In the genomic region with DNA sequence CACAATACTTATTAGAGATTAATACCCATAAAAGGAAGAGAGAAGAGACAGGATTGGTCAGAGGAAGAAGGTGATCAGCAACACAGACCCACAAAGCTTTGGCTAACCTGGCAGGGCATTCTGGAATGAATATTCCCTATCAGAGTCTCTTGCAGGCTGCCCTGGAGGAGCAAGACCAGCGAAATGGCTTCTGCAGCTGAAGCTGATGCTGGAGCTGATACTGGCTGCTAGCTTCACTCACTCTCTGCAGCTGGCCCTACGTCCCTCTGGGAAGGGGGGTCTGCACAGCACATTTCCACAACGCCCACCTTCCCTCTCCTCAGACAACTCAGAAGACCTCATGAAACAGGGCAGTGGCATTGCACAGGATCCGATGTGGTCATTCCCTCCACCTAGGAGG, we compare ENCODE assay signal across 31 cellular contexts.
"Had no signal": no experiment of that assay in that cellular context is flagged by ENCODE, and none has a peak within 500 bp of the region (broad histone marks: within the 10 kb centered on the region; RNA-seq: fewer than 3 reads in every experiment).

No MANE protein-coding gene starts in this region.

- H3K36me3 ChIP-seq: ascending aorta, breast epithelium, cardiac muscle cell, colonic mucosa, esophagus squamous epithelium, heart left ventricle had no signal

- FAIRE-seq: endometrium, endothelial cell of umbilical vein had no signal

- H3K27ac ChIP-seq: ascending aorta, breast epithelium, cardiac muscle cell, colonic mucosa, epithelial cell of prostate, esophagus squamous epithelium, heart left ventricle had no signal

- ATAC-seq: activated naive CD4-positive, alpha-beta T cell treated with anti-CD3 and anti-CD28 coated beads, Interleukin-2, amount 50 U/mL, for 72 hours; activated T-cell treated with anti-CD3 and anti-CD28 coated beads, Interleukin-2, amount 50 U/mL, for 72 hours; heart left ventricle; T-helper 17 cell; WTC11 had no signal

- H3K27me3 ChIP-seq: ascending aorta, breast epithelium, colonic mucosa had no signal

- DNase-seq: activated CD4-positive, alpha-beta memory T cell treated with anti-CD3 and anti-CD28 coated beads, Interleukin-2, amount 10 ng/mL, durations not matched to agents 7 days and 5 days; activated CD4-positive, alpha-beta T cell treated with anti-CD3 and anti-CD28 coated beads for 1 hour; activated CD4-positive, alpha-beta T cell treated with anti-CD3 and anti-CD28 coated beads for 4 hours; activated CD4-positive, alpha-beta T cell treated with anti-CD3 and anti-CD28 coated beads, Interleukin-2, amount 10 ng/mL, durations not matched to agents 7 days and 5 days; activated CD4-positive, alpha-beta T cell treated with anti-CD3 and anti-CD28 coated beads, Interleukin-2, amount 50 U/mL, for 4 hours; activated CD8-positive, alpha-beta memory T cell treated with anti-CD3 and anti-CD28 coated beads, Interleukin-2, amount 50 U/mL, for 48 hours; activated gamma-delta T cell; activated naive CD4-positive, alpha-beta T cell; activated naive CD4-positive, alpha-beta T cell treated with anti-CD3 and anti-CD28 coated beads, Interleukin-2, amount 10 ng/mL, durations not matched to agents 7 days and 5 days; activated naive CD8-positive, alpha-beta T cell treated with anti-CD3 and anti-CD28 coated beads, Interleukin-2, amount 10 ng/mL, durations not matched to agents 7 days and 5 days; activated T-cell treated with anti-CD3 and anti-CD28 coated beads for 4 hours; activated T-cell treated with anti-CD3 and anti-CD28 coated beads, Interleukin-2, amount 50 U/mL, for 24 hours; activated T-cell treated with anti-CD3 and anti-CD28 coated beads, Interleukin-2, amount 50 U/mL, for 72 hours; central memory CD4-positive, alpha-beta T cell; cerebellar nuclear complex; colonic mucosa; effector CD8-positive, alpha-beta T cell; esophagus squamous epithelium; foreskin melanocyte; heart left ventricle; T-helper 1 cell; T-helper 17 cell; T1000 had no signal

- H3K9me3 ChIP-seq: ascending aorta, breast epithelium, colonic mucosa, esophagus squamous epithelium, heart left ventricle had no signal

- H3K4me1 ChIP-seq: ascending aorta, breast epithelium, colonic mucosa, esophagus squamous epithelium, heart left ventricle had no signal

- H3K4me3 ChIP-seq: ascending aorta, breast epithelium, cardiac muscle cell, colonic mucosa, esophagus squamous epithelium, heart left ventricle had no signal
